8 cellular contexts compared by ENCODE assay signal in genomic region chr13:114314074-114314912, GRCh38. TPM values are rescaled to one million over a fixed set of nuclear protein-coding genes. Genes with fewer than 3 reads are reported as not detected.
DNase-seq lines count a peak whose midpoint lies in the region; ATAC-seq and TF ChIP-seq lines count a peak whose summit lies in the region.

Gene CHAMP1 (plus strand): TSS chr13:114314503. CDS start chr13:114323843, 9,340 bp downstream.

- no peak for TF ChIP-seq CTCF in Panc1 (IDR thresholded peaks at IDR 0.05)

- 0% methylated on average over 101 to 107 of the region's 107 CpGs for WGBS in esophagus, 2 donors

- CTCF ChIA-PET in Panc1 (lab: Charles Lee): interaction anchor here (0.7 kb wide), 1 partner anchor 20 kb away, joined by 4 read pairs; no protein-coding TSS in a partner anchor

- POLR2A ChIA-PET in Panc1 (lab: Charles Lee): interaction anchor here (0.6 kb wide), 1 partner anchor 35 kb away, joined by 3 read pairs; no protein-coding TSS in a partner anchor

- DNase-seq in DMS53 treated with DMSO at 0.1 percent for 48 hours (lab: John Stamatoyannopoulos, UW; ENCODE audit: unreplicated experiment) (peak; percentile 47), KBM-7 (peak; percentile 97), Panc1 (ENCODE audit: low read depth, low spot score) (peak; percentile 38)
- peak; percentile 85 for DNase-seq in activated T-cell treated with anti-CD3 and anti-CD28 coated beads, Interleukin-2, amount 50 U/mL, for 4 hours
- DNase-seq in stimulated activated CD8-positive, alpha-beta memory T cell treated with anti-CD3 and anti-CD28 coated beads, Interleukin-4, amount 100 ng/mL, for 48 hours: peak; percentile 96

- peaks cover 2% of the 10 kb centered on the region for H3K36me3 Mint-ChIP-seq in activated T-cell treated with anti-CD3 and anti-CD28 coated beads, Interleukin-2, amount 50 U/mL, for 4 hours (ENCODE audit: insufficient read depth)

- no peaks in the 10 kb centered on the region for H3K9me3 ChIP-seq in Panc1 (ENCODE audit: control insufficient read depth, insufficient read depth, low read depth, low read length)
- no peaks in the 10 kb centered on the region for H3K9me3 ChIP-seq in esophagus (ENCODE audit: control insufficient read depth in 2 of 2, insufficient read depth in 1 of 2, low read depth in 1 of 2, low read length in 1 of 2)
- no peaks in the 10 kb centered on the region for H3K9me3 ChIP-seq in mucosa of stomach (ENCODE audit: control insufficient read depth, low read length)

- H3K4me1 ChIP-seq in Panc1 (ENCODE audit: control insufficient read depth, insufficient read depth, low read length) (0 out of 2 replicates have a peak, but pooled peaks cover 4% of the 10 kb centered on the region), esophagus (ENCODE audit: control insufficient read depth in 2 of 2, insufficient read depth in 2 of 2, low read length in 1 of 2) (peaks cover 0 to 4% of the 10 kb centered on the region in 2 donors), mucosa of stomach (ENCODE audit: control insufficient read depth, insufficient read depth, low read length) (peaks cover 17% of the 10 kb centered on the region)

- H3K4me1 Mint-ChIP-seq in activated T-cell treated with anti-CD3 and anti-CD28 coated beads, Interleukin-2, amount 50 U/mL, for 4 hours (ENCODE audit: low read depth): peaks cover 50% of the 10 kb centered on the region

- H3K4me3 ChIP-seq in Panc1 (ENCODE audit: low read depth in 2 of 2, low read length in 2 of 2) (peak within 1 kb of the TSS; percentile 73 to 76), esophagus (ENCODE audit: low read depth in 1 of 2, low read length in 2 of 2) (peak within 1 kb of the TSS; percentile 82 to 91), mucosa of stomach (ENCODE audit: low read length) (peak within 1 kb of the TSS; percentile 51)

- in situ Hi-C loops in KBM-7 (cut with MboI; ENCODE audit: low pct_unique_long_range_greater_than_20kb, low sequenced_read_pairs): no loop called here
- in situ Hi-C loops in Panc1 (cut with HindIII; ENCODE audit: low pct_unique_long_range_greater_than_20kb, low sequenced_read_pairs): no loop called here

- peak within 1 kb of the TSS; percentile 83 for H3K9ac ChIP-seq in mucosa of stomach (ENCODE audit: low read length)

- ATAC-seq in GM21723 (IDR thresholded peaks at IDR 0.05; ENCODE audit: unreplicated experiment) (peak; percentile 82), Panc1 (peak; percentile 96)
- peak; percentile 81 to 85 for ATAC-seq in activated T-cell treated with anti-CD3 and anti-CD28 coated beads, Interleukin-2, amount 50 U/mL, for 4 hours

- H3K36me3 ChIP-seq in Panc1 (ENCODE audit: control insufficient read depth, insufficient read depth, low read length): peaks cover 7% of the 10 kb centered on the region; the same call in 1 of the 2 replicates
- no peaks in the 10 kb centered on the region for H3K36me3 ChIP-seq in esophagus (ENCODE audit: control insufficient read depth in 2 of 2, insufficient read depth in 2 of 2, low read length in 1 of 2)
- H3K36me3 ChIP-seq in mucosa of stomach (ENCODE audit: control insufficient read depth, insufficient read depth, low read length): no peaks in the 10 kb centered on the region

- H3K27me3 ChIP-seq in Panc1 (ENCODE audit: control insufficient read depth, insufficient read depth, low read length) (no peaks in the 10 kb centered on the region), esophagus (ENCODE audit: control insufficient read depth in 1 of 2, insufficient read depth in 2 of 2, low read length in 2 of 2) (no peaks in the 10 kb centered on the region), mucosa of stomach (ENCODE audit: control insufficient read depth, insufficient read depth, low read length) (no peaks in the 10 kb centered on the region)

- H3K27me3 Mint-ChIP-seq in activated T-cell treated with anti-CD3 and anti-CD28 coated beads, Interleukin-2, amount 50 U/mL, for 4 hours (ENCODE audit: low read depth): no peaks in the 10 kb centered on the region

- no peaks in the 10 kb centered on the region for H3K9me3 Mint-ChIP-seq in activated T-cell treated with anti-CD3 and anti-CD28 coated beads, Interleukin-2, amount 50 U/mL, for 4 hours

- intact Hi-C loops in Panc1 (cut with micrococcal nuclease; ENCODE audit: unreplicated experiment): no loop called here

- H3K27ac ChIP-seq in Panc1 (ENCODE audit: low read length) (peak within 1 kb of the TSS; percentile 83), esophagus (ENCODE audit: low read depth in 2 of 2, low read length in 1 of 2) (peak within 1 kb of the TSS; percentile 92 to 96)

- H3K4me3 Mint-ChIP-seq in activated T-cell treated with anti-CD3 and anti-CD28 coated beads, Interleukin-2, amount 50 U/mL, for 4 hours: peak within 1 kb of the TSS; percentile 88

- no TSS peak for BruUV-seq in Panc1 (replicated peaks; lab: Mats Ljungman, UMichigan)

RNA-seq across cellular contexts. Expression of gene CHAMP1, which starts in this region (rescaled TPM):
- total RNA-seq in Panc1 (2021; ENCODE audit: unreplicated experiment): 15.3 TPM
- polyA plus RNA-seq in Panc1 (2012; ENCODE audit: insufficient read length): 8.2 TPM
- 10 to 100 TPM; 40.7 to 44.1 (median 42.3) TPM for total RNA-seq in activated T-cell treated with anti-CD3 and anti-CD28 coated beads, Interleukin-2, amount 50 U/mL, for 4 hours
- 1 to 10 TPM; 2.9 to 4.4 TPM for polyA plus RNA-seq in esophagus

Comparison
In these comparisons a context has a peak if more than half of its experiments do, and no peak if none do; other contexts are left out.
1. Peak in every context shown above with its lines: DNase-seq, ATAC-seq, H3K4me3 ChIP-seq and H3K27ac ChIP-seq.
2. DNase-seq: peak in every context shown above with its lines; median percentile 97 in KBM-7; 96 in stimulated activated CD8-positive, alpha-beta memory T cell treated with anti-CD3 and anti-CD28 coated beads, Interleukin-4, amount 100 ng/mL, for 48 hours; 85 in activated T-cell treated with anti-CD3 and anti-CD28 coated beads, Interleukin-2, amount 50 U/mL, for 4 hours; 47 in DMS53 treated with DMSO at 0.1 percent for 48 hours; 38 in Panc1.